ENCODE assay signal across 13 cellular contexts in the genomic region with DNA sequence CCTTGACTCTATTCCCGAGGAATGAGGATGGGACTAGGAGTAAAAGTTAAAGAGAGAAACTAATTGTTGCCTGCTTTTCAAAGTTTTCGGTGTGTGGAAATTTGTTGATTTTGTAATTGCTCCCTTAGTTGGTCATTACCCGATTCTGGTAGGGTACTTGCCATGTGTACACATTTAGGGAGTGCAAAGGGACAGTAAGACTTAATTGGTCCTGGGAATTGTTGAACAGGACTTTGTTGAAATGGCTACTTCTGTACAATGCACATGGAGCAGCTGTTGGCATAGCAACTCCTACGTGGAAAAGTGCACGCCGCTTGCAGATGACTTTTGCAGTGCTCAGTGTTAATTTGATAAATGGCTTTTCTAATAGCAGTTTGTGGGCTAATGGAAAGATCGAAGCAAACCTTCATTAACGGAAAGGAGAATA. TPM values are rescaled to one million over a fixed set of nuclear protein-coding genes. Genes with fewer than 3 reads are reported as not detected.
DNase-seq lines count a peak whose midpoint lies in the region; ATAC-seq, FAIRE-seq and TF ChIP-seq lines count a peak whose summit lies in the region.
"Had no signal": no experiment of that assay in that cellular context is flagged by ENCODE, and none has a peak within 500 bp of the region (broad histone marks: within the 10 kb centered on the region; RNA-seq: fewer than 3 reads in every experiment).

No MANE protein-coding gene starts in this region.

- no peak for DNase-seq in heart right ventricle
- DNase-seq in Right ventricle myocardium superior: no peak
- DNase-seq in epithelial cell of prostate (ENCODE audit: low read depth, low spot score): no peak
- DNase-seq in mesothelial cell of epicardium (ENCODE audit: low spot score in 2 of 2, unreplicated experiment in 2 of 2): no peak
- no peak for DNase-seq in upper lobe of left lung
- no peak for DNase-seq in GM12892 (ENCODE audit: insufficient read length)
- DNase-seq: ACHN; activated CD8-positive, alpha-beta T cell treated with anti-CD3 and anti-CD28 coated beads for 36 hours; Calu3; effector CD8-positive, alpha-beta T cell had no signal

- TF ChIP-seq EP300 in upper lobe of left lung (IDR thresholded peaks at IDR 0.05): no peak

- H3K27me3 ChIP-seq in heart right ventricle (no peaks in the 10 kb centered on the region), upper lobe of left lung (no peaks in the 10 kb centered on the region)

- H3K4me1 ChIP-seq in heart right ventricle: peaks cover 28 to 100% (median 94%) of the 10 kb centered on the region in 9 donors
- peaks cover 76 to 93% (median 88%) of the 10 kb centered on the region in 4 donors for H3K4me1 ChIP-seq in upper lobe of left lung

- no peak overlapping the region for H3K4me3 Mint-ChIP-seq in mesothelial cell of epicardium
- H3K4me3 Mint-ChIP-seq: activated CD8-positive, alpha-beta T cell treated with anti-CD3 and anti-CD28 coated beads for 36 hours had no signal

- intact Hi-C loops in heart right ventricle (cut with DNase I): no loop called here
- intact Hi-C loops in Right ventricle myocardium superior (cut with DNase I): no loop called here

- H3K27ac ChIP-seq in heart right ventricle: peak overlapping the region in 8 of 10 donors; percentile 9 to 99 (median 38)
- peak overlapping the region; percentile 94 for H3K27ac ChIP-seq in epithelial cell of prostate
- peak overlapping the region; percentile 50 to 98 (median 96) for H3K27ac ChIP-seq in upper lobe of left lung

- TF ChIP-seq CTCF in heart right ventricle (IDR thresholded peaks at IDR 0.05) (no peak), mesothelial cell of epicardium (IDR thresholded peaks at IDR 0.05; ENCODE audit: unreplicated experiment) (no peak), upper lobe of left lung (IDR thresholded peaks at IDR 0.05) (no peak)

- no peaks in the 10 kb centered on the region for H3K27me3 Mint-ChIP-seq in mesothelial cell of epicardium (ENCODE audit: low read depth)
- H3K27me3 Mint-ChIP-seq: activated CD8-positive, alpha-beta T cell treated with anti-CD3 and anti-CD28 coated beads for 36 hours had no signal

- no peaks in the 10 kb centered on the region for H3K36me3 Mint-ChIP-seq in mesothelial cell of epicardium

- TF ChIP-seq POLR2A in upper lobe of left lung (IDR thresholded peaks at IDR 0.05): no peak
- no peak for TF ChIP-seq POLR2A in GM12892 (IDR thresholded peaks at IDR 0.05; ENCODE audit: low read depth, low read length)

- H3K4me3 ChIP-seq in heart right ventricle (peak overlapping the region in 4 of 10 donors; percentile 2 to 12 (median 8)), upper lobe of left lung (peak overlapping the region in 2 of 4 donors; percentile 19 to 25)

- H3K9me3 Mint-ChIP-seq in mesothelial cell of epicardium: no peaks in the 10 kb centered on the region
- H3K9me3 Mint-ChIP-seq: activated CD8-positive, alpha-beta T cell treated with anti-CD3 and anti-CD28 coated beads for 36 hours; activated T-helper 2 cell treated with anti-CD3 and anti-CD28 coated beads, Interferon-gamma antibody, Interleukin-2, Interleukin-4, amounts not matched to agents 10 μg/mL and 5 μg/mL and 100 μg/mL, durations not matched to agents 14 hours and 24 hours and 36 hours had no signal

- H3K36me3 ChIP-seq in heart right ventricle (peaks cover 0 to 11% (median 0%) of the 10 kb centered on the region in 9 donors), upper lobe of left lung (peaks cover 0 to 16% (median 4%) of the 10 kb centered on the region in 4 donors)

- FAIRE-seq in GM12892 (lab: Jason Lieb, UNC): no peak

- peaks cover 25% of the 10 kb centered on the region for H3K4me1 Mint-ChIP-seq in mesothelial cell of epicardium

- no peak for ATAC-seq in heart right ventricle
- no peak for ATAC-seq in Right ventricle myocardium superior (ENCODE audit: poor library complexity)
- peak in 1 of 2 donors; percentile 12 for ATAC-seq in upper lobe of left lung (ENCODE audit: low FRiP score in 2 of 2)
- no peak for ATAC-seq in GM18519 (IDR thresholded peaks at IDR 0.05; ENCODE audit: low FRiP score, unreplicated experiment)
- no peak for ATAC-seq in GM21737 (IDR thresholded peaks at IDR 0.05; ENCODE audit: unreplicated experiment)
- ATAC-seq: activated CD8-positive, alpha-beta T cell treated with anti-CD3 and anti-CD28 coated beads for 36 hours had no signal

- 47 to 53% methylated on average over 8 of the region's 8 CpGs for WGBS in heart right ventricle, 2 donors
- 43 to 48% methylated on average over 8 of the region's 8 CpGs for WGBS in upper lobe of left lung, 2 donors

- H3K27ac Mint-ChIP-seq in mesothelial cell of epicardium: peak overlapping the region; percentile 59
- H3K27ac Mint-ChIP-seq: activated CD8-positive, alpha-beta T cell treated with anti-CD3 and anti-CD28 coated beads for 36 hours; activated T-helper 2 cell treated with anti-CD3 and anti-CD28 coated beads, Interferon-gamma antibody, Interleukin-2, Interleukin-4, amounts not matched to agents 10 μg/mL and 5 μg/mL and 100 μg/mL, durations not matched to agents 14 hours and 24 hours and 36 hours had no signal

- no peaks in the 10 kb centered on the region for H3K9me3 ChIP-seq in heart right ventricle
- H3K9me3 ChIP-seq in upper lobe of left lung: no peaks in the 10 kb centered on the region

RNA-seq across cellular contexts. Expression of gene EPAS1, which starts 22.9 kb away (rescaled TPM):
- total RNA-seq in heart right ventricle (100 to 1,000 TPM; 176 to 415 (median 210) TPM), Right ventricle myocardium superior (200 TPM), mesothelial cell of epicardium (4.4 to 7.5 TPM (median 4.9 TPM) in 3 replicates), upper lobe of left lung (1,000 to 10,000 TPM in 4 of 6 donors, 100 to 1,000 TPM in 2; 440 to 1,878 (median 1,131) TPM)
- polyA plus RNA-seq in heart right ventricle: 100 to 1,000 TPM; 112 to 119 TPM
- polyA plus RNA-seq in GM12892 (2012; ENCODE audit: missing spikeins): 0.11 TPM

Comparison
In these comparisons a context has a peak if more than half of its experiments do, and no peak if none do; other contexts are left out.
1. H3K27ac ChIP-seq: peak in every context shown above with its lines; median percentile 96 in upper lobe of left lung; 94 in epithelial cell of prostate; 38 in heart right ventricle.
2. RNA of gene EPAS1, which starts 22.9 kb away (total RNA-seq): 440 to 1,878 TPM in upper lobe of left lung, 176 to 415 TPM in heart right ventricle and 200 TPM in Right ventricle myocardium superior (single experiment); 4.4 to 7.5 TPM in mesothelial cell of epicardium; every median in the first group is over 10 times any median in the second.